ENCODE assay signal across 25 cellular contexts in the genomic region with DNA sequence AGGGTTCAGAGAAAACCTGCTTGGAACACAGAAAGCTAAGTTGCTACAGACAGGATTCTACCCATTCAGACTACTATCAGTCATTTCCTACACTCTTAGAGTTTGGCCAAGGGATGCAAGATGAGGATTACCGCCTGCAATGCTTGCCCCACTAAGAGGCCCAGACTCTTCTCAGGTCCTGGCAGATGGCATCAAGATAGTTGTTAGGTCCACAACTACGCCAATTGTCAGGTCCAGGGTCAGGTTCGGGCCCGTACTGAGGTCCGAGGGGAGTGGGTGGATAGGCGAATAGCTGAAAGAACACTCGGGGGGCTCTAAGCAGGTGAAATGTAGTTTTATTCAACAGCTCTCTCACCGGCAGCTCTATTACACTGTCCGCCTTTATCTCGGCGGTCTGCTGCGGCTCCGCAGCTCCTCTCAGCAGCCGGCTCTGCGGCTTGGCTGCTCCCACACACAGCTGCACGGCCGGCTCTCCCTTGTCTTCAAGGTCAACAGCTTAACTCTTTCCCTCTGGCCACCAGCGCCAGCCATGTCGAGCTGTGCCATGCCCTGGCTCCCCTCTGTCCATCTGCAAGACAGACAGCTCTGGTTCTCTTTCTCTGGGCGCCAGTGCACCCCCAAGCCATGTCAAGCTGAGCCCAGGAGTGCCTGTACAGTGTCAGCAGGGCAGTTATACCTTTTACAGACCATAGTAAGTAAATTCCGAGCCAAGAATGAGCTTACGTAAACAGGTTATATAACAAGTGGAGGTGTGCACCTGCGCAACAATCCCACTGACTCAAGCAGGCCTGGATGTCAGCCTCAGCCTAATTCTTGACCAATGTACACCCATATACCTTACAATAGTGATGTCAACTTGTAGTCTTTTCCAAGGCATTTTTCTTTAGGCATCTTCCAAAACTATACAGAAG. TPM values are rescaled to one million over a fixed set of nuclear protein-coding genes. Genes with fewer than 3 reads are reported as not detected.
DNase-seq lines count a peak whose midpoint lies in the region; ATAC-seq, FAIRE-seq and TF ChIP-seq lines count a peak whose summit lies in the region.
"Had no signal": no experiment of that assay in that cellular context is flagged by ENCODE, and none has a peak within 500 bp of the region (broad histone marks: within the 10 kb centered on the region; RNA-seq: fewer than 3 reads in every experiment).

No MANE protein-coding gene starts in this region.

- peak; percentile 4 for FAIRE-seq in HepG2 (lab: Jason Lieb, UNC)

- H3F3A ChIP-seq in GM23338 (replicated peaks; ENCODE audit: low read depth) = no peaks in the 10 kb centered on the region

- DNase-seq in GM23338 (ENCODE audit: low spot score) = no peak
- DNase-seq in body of pancreas = peak; percentile 43 to 76 (median 55)
- DNase-seq in HepG2 (ENCODE audit: low spot score) = no peak
- no peak for DNase-seq in trophoblast cell
- no peak for DNase-seq in activated CD4-positive, alpha-beta T cell treated with anti-CD3 and anti-CD28 coated beads for 1 hour
- no peak for DNase-seq in DMS114 treated with DMSO at 0.1 percent for 48 hours (lab: John Stamatoyannopoulos, UW; ENCODE audit: unreplicated experiment)
- DNase-seq: activated CD4-positive, alpha-beta T cell treated with anti-CD3 and anti-CD28 coated beads for 4 hours; activated naive CD4-positive, alpha-beta T cell treated with anti-CD3 and anti-CD28 coated beads for 36 hours; activated T-cell treated with anti-CD3 and anti-CD28 coated beads, Interleukin-2, amount 50 U/mL, for 72 hours; cerebellar nuclear complex; DMS79; GF-D8; H9; head of caudate nucleus; left colon; naive thymus-derived CD8-positive, alpha-beta T cell; NCI-H1694; NCI-H510A treated with DMSO at 0.1 percent for 48 hours; SJCRH30; uterus had no signal

- no peaks in the 10 kb centered on the region for H3K36me3 Mint-ChIP-seq in GM23338 (ENCODE audit: low read depth)
- H3K36me3 Mint-ChIP-seq: naive thymus-derived CD8-positive, alpha-beta T cell; stimulated activated effector memory CD8-positive, alpha-beta T cell treated with anti-CD3 and anti-CD28 coated beads, Interleukin-12 subunit alpha, Interleukin-12 subunit beta, amount 100 ng/mL, for 72 hours had no signal

- 38 to 47% methylated on average over 21 to 23 of the region's 23 CpGs for WGBS in body of pancreas, 2 donors
- WGBS in HepG2 (ENCODE audit: low lambda C conversion rate) = 94% methylated on average over 23 of the region's 23 CpGs
- no CpG with 5 or more reads among the region's 23 CpGs for WGBS in trophoblast cell (ENCODE audit: extremely low coverage, insufficient coverage, insufficient read length)

- in situ Hi-C loops in HepG2 (cut with HindIII; ENCODE audit: extremely low pct_ligation_motif_present, low pct_unique_long_range_greater_than_20kb) = no loop called here

- H2AFZ ChIP-seq in GM23338 = peak overlapping the region; percentile 84; the same call in 1 of the 2 replicates
- H2AFZ ChIP-seq in HepG2 (ENCODE audit: low read length) = no peak overlapping the region
- H2AFZ ChIP-seq in trophoblast cell (ENCODE audit: insufficient read depth, low read length, poor library complexity) = no peak overlapping the region

- H4K20me1 ChIP-seq in GM23338 (replicated peaks; ENCODE audit: insufficient read depth) = no peaks in the 10 kb centered on the region
- H4K20me1 ChIP-seq in HepG2 (ENCODE audit: insufficient read depth, low read length) = no peaks in the 10 kb centered on the region

- H3K4me1 ChIP-seq in GM23338 (ENCODE audit: insufficient read depth) (peaks cover 5% of the 10 kb centered on the region), body of pancreas (peaks cover 8% of the 10 kb centered on the region), HepG2 (ENCODE audit: insufficient read depth, low read length) (peaks cover 55% of the 10 kb centered on the region), trophoblast cell (ENCODE audit: control insufficient read depth in 1 of 2, insufficient read depth in 2 of 2, low read length in 2 of 2) (peaks cover 0 to 4% of the 10 kb centered on the region in 2 experiments)
- H3K4me1 ChIP-seq: SJCRH30, uterus had no signal

- H4K8ac ChIP-seq in trophoblast cell (ENCODE audit: low read depth, low read length) = no peak overlapping the region

- H3K27ac ChIP-seq in GM23338 (ENCODE audit: low read depth) = no peak overlapping the region
- peak overlapping the region in 2 of 4 donors; percentile 21 to 35 for H3K27ac ChIP-seq in body of pancreas
- peak overlapping the region; percentile 15 for H3K27ac ChIP-seq in HepG2 (ENCODE audit: extremely low read length, insufficient read depth, low read length)
- no peak overlapping the region for H3K27ac ChIP-seq in trophoblast cell (ENCODE audit: low read depth, low read length)
- H3K27ac ChIP-seq: SJCRH30, uterus had no signal

- H2AK5ac ChIP-seq in trophoblast cell (ENCODE audit: low read length) = peak overlapping the region; percentile 55

- intact Hi-C loops in body of pancreas (cut with DNase I) (no loop called here), HepG2 (cut with micrococcal nuclease; ENCODE audit: unreplicated experiment) (no loop called here)

- H3K4ac ChIP-seq in trophoblast cell (ENCODE audit: low read depth, low read length) = peak overlapping the region; percentile 1

- H3K4me1 Mint-ChIP-seq in GM23338 = peaks cover 19% of the 10 kb centered on the region
- H3K4me1 Mint-ChIP-seq: stimulated activated effector memory CD8-positive, alpha-beta T cell treated with anti-CD3 and anti-CD28 coated beads, Interleukin-12 subunit alpha, Interleukin-12 subunit beta, amount 100 ng/mL, for 72 hours had no signal

- BruUV-seq in HepG2 (replicated peaks; lab: Mats Ljungman, UMichigan) = no TSS peak

- POLR2A ChIA-PET in HepG2 (lab: Yijun Ruan, JAX) = interaction anchor here (0.6 to 1.7 kb wide), 3 partner anchors 10 to 78 kb away, joined by 3 to 7 read pairs (median 3); a partner anchor contains a TSS

- no peak for TF ChIP-seq POLR2A in body of pancreas (IDR thresholded peaks at IDR 0.05)
- TF ChIP-seq POLR2A in HepG2 (IDR thresholded peaks at IDR 0.05; ENCODE audit: insufficient read depth in 1 of 2, low read depth in 2 of 2, low read length in 2 of 2) = no peak

- H3K4me2 ChIP-seq in GM23338 (no peak overlapping the region), HepG2 (ENCODE audit: low read depth, low read length) (peak overlapping the region; percentile 38; the same call in 1 of the 2 replicates), trophoblast cell (ENCODE audit: low read length) (no peak overlapping the region)
- H3K4me2 ChIP-seq: smooth muscle cell had no signal

- TF ChIP-seq CTCF in GM23338 (conservative IDR thresholded peaks at IDR 0.05; ENCODE audit: low read depth in 2 of 2) = no peak
- no peak for TF ChIP-seq CTCF in body of pancreas (IDR thresholded peaks at IDR 0.05)
- no peak for TF ChIP-seq CTCF in HepG2 (CRISPR knock-in tag; IDR thresholded peaks at IDR 0.05)

- H3K18ac ChIP-seq in trophoblast cell (ENCODE audit: low read length) = no peak overlapping the region

- no peak overlapping the region for H3K4me3 Mint-ChIP-seq in GM23338
- H3K4me3 Mint-ChIP-seq: activated naive CD4-positive, alpha-beta T cell treated with anti-CD3 and anti-CD28 coated beads for 36 hours; activated T-cell treated with anti-CD3 and anti-CD28 coated beads, Interleukin-2, amount 50 U/mL, for 72 hours; H9; naive thymus-derived CD8-positive, alpha-beta T cell; stimulated activated effector memory CD8-positive, alpha-beta T cell treated with anti-CD3 and anti-CD28 coated beads, Interleukin-12 subunit alpha, Interleukin-12 subunit beta, amount 100 ng/mL, for 72 hours had no signal

- H3K36me3 ChIP-seq in GM23338 (ENCODE audit: insufficient read depth) (no peaks in the 10 kb centered on the region), body of pancreas (replicated peaks in 1 of 2; ENCODE audit: insufficient read depth in 1 of 2, low read depth in 2 of 2) (no peaks in the 10 kb centered on the region), HepG2 (replicated peaks in 1 of 2; ENCODE audit: control insufficient read depth in 1 of 2, insufficient read depth in 2 of 2, low read length in 2 of 2) (no peaks in the 10 kb centered on the region), trophoblast cell (ENCODE audit: control insufficient read depth in 1 of 2, insufficient read depth in 2 of 2, low read length in 2 of 2) (no peaks in the 10 kb centered on the region)
- H3K36me3 ChIP-seq: SJCRH30, uterus had no signal

- peaks cover 2% of the 10 kb centered on the region for H3K79me1 ChIP-seq in trophoblast cell (ENCODE audit: low read length)

- CTCF ChIA-PET in HepG2 (lab: Yijun Ruan, JAX; ENCODE audit: low intra/inter-chr PET ratio, low total read pairs) = no interaction called here

- H2BK12ac ChIP-seq in trophoblast cell (ENCODE audit: low read length) = peak overlapping the region; percentile 26

- peaks cover 8% of the 10 kb centered on the region for H3K27me3 Mint-ChIP-seq in GM23338 (ENCODE audit: insufficient read depth, low read depth, poor library complexity)

- H3K79me2 ChIP-seq in GM23338 (replicated peaks; ENCODE audit: insufficient read depth) (no peaks in the 10 kb centered on the region), HepG2 (ENCODE audit: insufficient read depth, low read length) (no peaks in the 10 kb centered on the region), trophoblast cell (ENCODE audit: control insufficient read depth, insufficient read depth, low read length, poor library complexity) (no peaks in the 10 kb centered on the region)

- H3K27me3 ChIP-seq in GM23338 (ENCODE audit: insufficient read depth) = no peaks in the 10 kb centered on the region
- H3K27me3 ChIP-seq in body of pancreas = no peaks in the 10 kb centered on the region
- H3K27me3 ChIP-seq in HepG2 (ENCODE audit: control insufficient read depth in 1 of 2, insufficient read depth in 2 of 2, low read length in 2 of 2) = no peaks in the 10 kb centered on the region
- H3K27me3 ChIP-seq in trophoblast cell (ENCODE audit: insufficient read depth, low read length) = no peaks in the 10 kb centered on the region
- H3K27me3 ChIP-seq: SJCRH30, uterus had no signal

- H3K27ac Mint-ChIP-seq in GM23338 = no peak overlapping the region
- H3K27ac Mint-ChIP-seq: activated naive CD4-positive, alpha-beta T cell treated with anti-CD3 and anti-CD28 coated beads for 36 hours; activated T-cell treated with anti-CD3 and anti-CD28 coated beads, Interleukin-2, amount 50 U/mL, for 72 hours; H9; naive thymus-derived CD8-positive, alpha-beta T cell; progenitor cell of endocrine pancreas; stimulated activated effector memory CD8-positive, alpha-beta T cell treated with anti-CD3 and anti-CD28 coated beads, Interleukin-12 subunit alpha, Interleukin-12 subunit beta, amount 100 ng/mL, for 72 hours had no signal

- no peaks in the 10 kb centered on the region for H3K9me2 ChIP-seq in GM23338 (ENCODE audit: insufficient read depth)

- H3K23ac ChIP-seq in trophoblast cell (ENCODE audit: low read length) = no peak overlapping the region

- H3K14ac ChIP-seq in trophoblast cell (ENCODE audit: low read length) = no peak overlapping the region

- peak overlapping the region; percentile 18 for H2BK120ac ChIP-seq in trophoblast cell (ENCODE audit: insufficient read depth, low read length, poor library complexity)

- ATAC-seq in GM23338 = peak; percentile 60
- ATAC-seq in body of pancreas = peak; percentile 76
- ATAC-seq in HepG2 = no peak
- no peak for ATAC-seq in GM21717 (IDR thresholded peaks at IDR 0.05; ENCODE audit: unreplicated experiment)
- ATAC-seq in GM19324 (IDR thresholded peaks at IDR 0.05; ENCODE audit: low FRiP score, unreplicated experiment) = no peak
- ATAC-seq: activated T-cell treated with anti-CD3 and anti-CD28 coated beads, Interleukin-2, amount 50 U/mL, for 72 hours; left colon; naive thymus-derived CD8-positive, alpha-beta T cell; stimulated activated effector memory CD8-positive, alpha-beta T cell treated with anti-CD3 and anti-CD28 coated beads, Interleukin-12 subunit alpha, Interleukin-12 subunit beta, amount 100 ng/mL, for 72 hours had no signal

- no peak overlapping the region for H3K9ac ChIP-seq in HepG2 (ENCODE audit: insufficient read depth, low read depth, low read length)
- H3K9ac ChIP-seq in trophoblast cell (ENCODE audit: low read length) = no peak overlapping the region

- no peak overlapping the region for H4K12ac ChIP-seq in trophoblast cell (ENCODE audit: low read depth, low read length)

- TF ChIP-seq RAD21 in HepG2 (CRISPR knock-in tag; IDR thresholded peaks at IDR 0.05) = no peak

- peaks cover 7% of the 10 kb centered on the region; the same call in 2 of the 3 replicates for H3K9me3 Mint-ChIP-seq in GM23338
- H3K9me3 Mint-ChIP-seq: activated naive CD4-positive, alpha-beta T cell treated with anti-CD3 and anti-CD28 coated beads for 36 hours; activated T-cell treated with anti-CD3 and anti-CD28 coated beads, Interleukin-2, amount 50 U/mL, for 72 hours; naive thymus-derived CD8-positive, alpha-beta T cell; stimulated activated effector memory CD8-positive, alpha-beta T cell treated with anti-CD3 and anti-CD28 coated beads, Interleukin-12 subunit alpha, Interleukin-12 subunit beta, amount 100 ng/mL, for 72 hours had no signal

- H4K91ac ChIP-seq in trophoblast cell (ENCODE audit: low read depth, low read length) = peak overlapping the region; percentile 26

- no peak overlapping the region for H3K4me3 ChIP-seq in GM23338
- no peak overlapping the region for H3K4me3 ChIP-seq in body of pancreas
- H3K4me3 ChIP-seq in HepG2 (replicated peaks in 1 of 3; ENCODE audit: insufficient read depth in 1 of 3, low read depth in 2 of 3, low read length in 3 of 3) = no peak overlapping the region
- no peak overlapping the region for H3K4me3 ChIP-seq in trophoblast cell (ENCODE audit: low read depth, low read length)
- H3K4me3 ChIP-seq: SJCRH30, smooth muscle cell, uterus had no signal

- TF ChIP-seq EP300 in HepG2 (IDR thresholded peaks at IDR 0.05; ENCODE audit: low read depth in 2 of 2, low read length in 2 of 2) = no peak
- TF ChIP-seq EP300 in HepG2 (CRISPR knock-in tag; IDR thresholded peaks at IDR 0.05; ENCODE audit: borderline replicate concordance) = no peak

- H3K9me3 ChIP-seq in body of pancreas (no peaks in the 10 kb centered on the region), HepG2 (ENCODE audit: low read length) (no peaks in the 10 kb centered on the region), trophoblast cell (ENCODE audit: insufficient read depth, low read depth, low read length) (peaks cover 2% of the 10 kb centered on the region)
- H3K9me3 ChIP-seq: SJCRH30, uterus had no signal

- no peak overlapping the region for H2BK5ac ChIP-seq in trophoblast cell (ENCODE audit: low read depth, low read length, poor library complexity)

RNA-seq across cellular contexts. Expression of a gene that starts 24.0 kb away (rescaled TPM):
- total RNA-seq in GM23338 (2014; rRNA removed; shearing (Covaris generic)) = 16.3 and 27.9 TPM in 2 replicates
- polyA plus RNA-seq in GM23338 (2016; fragmentation: Nextera tagmentation; extraction: Ambion mirVana) = 7.1 and 8.2 TPM in 2 replicates
- total RNA-seq in body of pancreas = 100 to 1,000 TPM in 1 of 2 donors, 10 to 100 TPM in 1; 34.0 to 116 TPM
- 63.8 and 69.9 TPM in 2 replicates for total RNA-seq in HepG2 (2016; rRNA removed; fragmentation: Illumina TruSeq; extraction: Trizol)
- total RNA-seq in HepG2 (2016; cell fraction: cytosol; rRNA removed; fragmentation: Illumina TruSeq; extraction: Trizol; ENCODE audit: low read depth) = 33.8 and 33.9 TPM in 2 replicates
- 61.8 and 63.2 TPM in 2 replicates for total RNA-seq in HepG2 (2016; cell fraction: insoluble cytoplasmic fraction; rRNA removed; fragmentation: Illumina TruSeq; extraction: Trizol)
- 48.4 and 54.2 TPM in 2 replicates for total RNA-seq in HepG2 (2016; cell fraction: membrane; rRNA removed; fragmentation: Illumina TruSeq; extraction: Trizol)
- total RNA-seq in HepG2 (2016; cell fraction: nucleus; rRNA removed; fragmentation: Illumina TruSeq; extraction: Trizol) = 60.3 and 63.7 TPM in 2 replicates
- polyA plus RNA-seq in HepG2 (2011; rRNA removed) = 61.6 and 64.4 TPM in 2 replicates
- polyA plus RNA-seq in HepG2 (2011; cell fraction: cytosol; rRNA removed) = 32.3 and 55.9 TPM in 2 replicates
- 251 and 317 TPM in 2 replicates for polyA plus RNA-seq in HepG2 (2011; cell fraction: nucleus; rRNA removed)
- 54.2 and 69.2 TPM in 2 replicates for polyA plus RNA-seq in HepG2 (2012)
- polyA plus RNA-seq in HepG2 (2016; cell fraction: cytosol; fragmentation: Illumina TruSeq; extraction: Trizol; ENCODE audit: low read depth) = 2.0 and 2.4 TPM in 2 replicates
- 40.2 and 43.8 TPM in 2 replicates for polyA plus RNA-seq in HepG2 (2016; cell fraction: insoluble cytoplasmic fraction; fragmentation: Illumina TruSeq; extraction: Trizol; ENCODE audit: low read depth)
- polyA plus RNA-seq in HepG2 (2016; cell fraction: membrane; fragmentation: Illumina TruSeq; extraction: Trizol; ENCODE audit: low read depth) = 9.1 and 9.2 TPM in 2 replicates
- 102 and 108 TPM in 2 replicates for polyA plus RNA-seq in HepG2 (2016; cell fraction: nucleus; fragmentation: Illumina TruSeq; extraction: Trizol; ENCODE audit: insufficient read depth, low read depth)
- polyA minus RNA-seq in HepG2 (2011; rRNA and poly(A)+ RNA removed; ENCODE audit: low replicate concordance) = 0.19 and 296 TPM in 2 replicates
- 71.8 and 103 TPM in 2 replicates for polyA minus RNA-seq in HepG2 (2011; cell fraction: cytosol; rRNA and poly(A)+ RNA removed)
- 162 and 227 TPM in 2 replicates for polyA minus RNA-seq in HepG2 (2011; cell fraction: nucleus; rRNA and poly(A)+ RNA removed)
- polyA plus RNA-seq in trophoblast cell (2013) = 143 and 145 TPM in 2 replicates

Comparison
In these comparisons a context has a peak if more than half of its experiments do, and no peak if none do; other contexts are left out.
1. ATAC-seq: peak in GM23338 (single experiment) and body of pancreas (single experiment); none in HepG2 (single experiment), GM21717 (single experiment) and GM19324 (single experiment).
2. DNase-seq: peak in body of pancreas (4 of 4); none in GM23338 (single experiment), HepG2 (single experiment), trophoblast cell (0 of 2), activated CD4-positive, alpha-beta T cell treated with anti-CD3 and anti-CD28 coated beads for 1 hour (single experiment) and DMS114 treated with DMSO at 0.1 percent for 48 hours (single experiment).